ENCODE assay signal across 8 cellular contexts in genomic region chr1:6889875-6890480, GRCh38.
DNase-seq lines count a peak whose midpoint lies in the region; ATAC-seq and TF ChIP-seq lines count a peak whose summit lies in the region.

No MANE protein-coding gene starts in this region.

- H3K27me3 Mint-ChIP-seq in activated CD8-positive, alpha-beta memory T cell treated with anti-CD3 and anti-CD28 coated beads, Interleukin-2, amount 10 ng/mL, durations not matched to agents 7 days and 5 days = no peaks in the 10 kb centered on the region

- TF ChIP-seq POLR2A in ovary (IDR thresholded peaks at IDR 0.05) = no peak

- peaks cover under 1% of the 10 kb centered on the region for H3K4me1 Mint-ChIP-seq in activated CD8-positive, alpha-beta memory T cell treated with anti-CD3 and anti-CD28 coated beads, Interleukin-2, amount 10 ng/mL, durations not matched to agents 7 days and 5 days

- H3K27ac ChIP-seq in ovary = no peak overlapping the region

- H3K36me3 Mint-ChIP-seq in activated CD8-positive, alpha-beta memory T cell treated with anti-CD3 and anti-CD28 coated beads, Interleukin-2, amount 10 ng/mL, durations not matched to agents 7 days and 5 days = no peaks in the 10 kb centered on the region

- no peak overlapping the region for H3K4me3 Mint-ChIP-seq in activated CD8-positive, alpha-beta memory T cell treated with anti-CD3 and anti-CD28 coated beads, Interleukin-2, amount 10 ng/mL, durations not matched to agents 7 days and 5 days

- no peak overlapping the region for H3K4me3 ChIP-seq in ovary

- peak; percentile 42 for ATAC-seq in activated CD8-positive, alpha-beta memory T cell treated with anti-CD3 and anti-CD28 coated beads, Interleukin-2, amount 10 ng/mL, durations not matched to agents 7 days and 5 days
- no peak for ATAC-seq in HG03097 (IDR thresholded peaks at IDR 0.05; ENCODE audit: low FRiP score, unreplicated experiment)

- intact Hi-C loops in ovary (cut with DNase I) = loop anchor here in 2 of 4 donors (10.0 kb wide), 2 partner anchors 95 to 165 kb away; no protein-coding TSS in a partner anchor

- peak; percentile 19 to 48 (median 22) for TF ChIP-seq CTCF in ovary (IDR thresholded peaks at IDR 0.05)

- no peaks in the 10 kb centered on the region for H3K9me3 ChIP-seq in ovary

- WGBS in ovary, 3 donors = 21 to 38% (median 34%) methylated on average over 3 of the region's 3 CpGs

- no peak for TF ChIP-seq EP300 in ovary (IDR thresholded peaks at IDR 0.05)

- H3K36me3 ChIP-seq in ovary = no peaks in the 10 kb centered on the region

- CTCF ChIA-PET in activated CD8-positive, alpha-beta memory T cell treated with anti-CD3 and anti-CD28 coated beads, Interleukin-2, amount 10 ng/mL, durations not matched to agents 7 days and 5 days (lab: Charles Lee) = interaction anchor here (0.7 to 3.6 kb wide), 11 partner anchors 12 to 171 kb away, joined by 3 to 11 read pairs (median 4); no protein-coding TSS in a partner anchor

- DNase-seq in AG20443 (ENCODE audit: low spot score) (peak; percentile 78), GM19238 (ENCODE audit: insufficient read length, low spot score) (peak; percentile 23), NCI-H510A treated with DMSO at 0.1 percent for 48 hours (lab: John Stamatoyannopoulos, UW) (peak; percentile 64), foreskin melanocyte (peak; percentile 38), ovary (peak in 4 of 5 donors; percentile 39 to 58 (median 54)), GOT3 (lab: John Stamatoyannopoulos, UW) (no peak)
- peak; percentile 58 for DNase-seq in activated CD8-positive, alpha-beta memory T cell treated with anti-CD3 and anti-CD28 coated beads, Interleukin-2, amount 10 ng/mL, durations not matched to agents 7 days and 5 days

- no peaks in the 10 kb centered on the region for H3K4me1 ChIP-seq in ovary (ENCODE audit: insufficient read depth)

- no peaks in the 10 kb centered on the region for H3K27me3 ChIP-seq in ovary

- no peaks in the 10 kb centered on the region for H3K9me3 Mint-ChIP-seq in activated CD8-positive, alpha-beta memory T cell treated with anti-CD3 and anti-CD28 coated beads, Interleukin-2, amount 10 ng/mL, durations not matched to agents 7 days and 5 days (ENCODE audit: low read depth)

- H3K27ac Mint-ChIP-seq in activated CD8-positive, alpha-beta memory T cell treated with anti-CD3 and anti-CD28 coated beads, Interleukin-2, amount 10 ng/mL, durations not matched to agents 7 days and 5 days = no peak overlapping the region
